ENCODE assay signal across 10 cellular contexts in the genomic region with DNA sequence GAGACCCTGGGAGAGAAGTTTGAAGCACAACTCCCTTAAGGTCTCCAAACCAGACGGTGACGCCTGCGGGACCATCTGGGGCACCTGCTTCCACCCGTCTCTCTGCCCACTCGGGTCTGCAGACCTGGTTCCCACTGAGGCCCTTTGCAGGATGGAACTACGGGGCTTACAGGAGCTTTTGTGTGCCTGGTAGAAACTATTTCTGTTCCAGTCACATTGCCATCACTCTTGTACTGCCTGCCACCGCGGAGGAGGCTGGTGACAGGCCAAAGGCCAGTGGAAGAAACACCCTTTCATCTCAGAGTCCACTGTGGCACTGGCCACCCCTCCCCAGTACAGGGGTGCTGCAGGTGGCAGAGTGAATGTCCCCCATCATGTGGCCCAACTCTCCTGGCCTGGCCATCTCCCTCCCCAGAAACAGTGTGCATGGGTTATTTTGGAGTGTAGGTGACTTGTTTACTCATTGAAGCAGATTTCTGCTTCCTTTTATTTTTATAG. TPM values are rescaled to one million over a fixed set of nuclear protein-coding genes. Genes with fewer than 3 reads are reported as not detected.
DNase-seq lines count a peak whose midpoint lies in the region; ATAC-seq and TF ChIP-seq lines count a peak whose summit lies in the region.
"Had no signal": no experiment of that assay in that cellular context is flagged by ENCODE, and none has a peak within 500 bp of the region (broad histone marks: within the 10 kb centered on the region; RNA-seq: fewer than 3 reads in every experiment).

No MANE protein-coding gene starts in this region.

- H3K4me3 ChIP-seq in BLaER1, result no peak overlapping the region
- peak overlapping the region in 1 of 4 donors; percentile 32 for H3K4me3 ChIP-seq in Peyer's patch
- H3K4me3 ChIP-seq in duodenal mucosa (ENCODE audit: low read depth in 1 of 2, low read length in 2 of 2), result peak overlapping the region in 1 of 2 donors; percentile 35
- no peak overlapping the region for H3K4me3 ChIP-seq in neuronal stem cell (ENCODE audit: low read length in 2 of 2)
- no peak overlapping the region for H3K4me3 ChIP-seq in Karpas-422 (ENCODE audit: low read length)

- ATAC-seq in HG02840 (IDR thresholded peaks at IDR 0.05; ENCODE audit: low FRiP score, unreplicated experiment), result no peak

- peak overlapping the region; percentile 85 for H2BK12ac ChIP-seq in neuronal stem cell (ENCODE audit: low read length)

- H2BK15ac ChIP-seq in neuronal stem cell (ENCODE audit: low read length), result peak overlapping the region; percentile 98

- H2AK5ac ChIP-seq in neuronal stem cell (ENCODE audit: low read depth, low read length), result peak overlapping the region; percentile 72

- no peaks in the 10 kb centered on the region for H3K36me3 ChIP-seq in BLaER1
- no peaks in the 10 kb centered on the region for H3K36me3 ChIP-seq in Peyer's patch
- H3K36me3 ChIP-seq in duodenal mucosa (ENCODE audit: control insufficient read depth in 1 of 2, insufficient read depth in 2 of 2, low read length in 2 of 2), result no peaks in the 10 kb centered on the region
- no peaks in the 10 kb centered on the region for H3K36me3 ChIP-seq in neuronal stem cell (replicated peaks in 1 of 2; ENCODE audit: control insufficient read depth in 2 of 2, insufficient read depth in 2 of 2, low read length in 2 of 2)
- H3K36me3 ChIP-seq in Karpas-422 (ENCODE audit: insufficient read depth, low read length), result no peaks in the 10 kb centered on the region

- no peaks in the 10 kb centered on the region for H3K9me2 ChIP-seq in Karpas-422 (replicated peaks; ENCODE audit: insufficient read depth, low read length)

- H4K20me1 ChIP-seq in BLaER1 (no peaks in the 10 kb centered on the region), Karpas-422 (ENCODE audit: insufficient read depth, low read depth, low read length) (no peaks in the 10 kb centered on the region)

- peak overlapping the region; percentile 79 for H4K91ac ChIP-seq in neuronal stem cell (ENCODE audit: low read depth, low read length, poor library complexity)

- no peak for TF ChIP-seq POLR2A in Peyer's patch (IDR thresholded peaks at IDR 0.05)

- peak overlapping the region; percentile 96 for H2AFZ ChIP-seq in neuronal stem cell (ENCODE audit: low read length)
- H2AFZ ChIP-seq in Karpas-422 (ENCODE audit: low read length), result no peak overlapping the region

- no peak overlapping the region for H3K23ac ChIP-seq in neuronal stem cell (ENCODE audit: low read depth, low read length, poor library complexity)

- peak overlapping the region; percentile 65 for H3K4me2 ChIP-seq in BLaER1
- H3K4me2 ChIP-seq in neuronal stem cell (ENCODE audit: insufficient read depth, low read length, poor library complexity, severe bottlenecking), result no peak overlapping the region
- H3K4me2 ChIP-seq in Karpas-422 (ENCODE audit: low read depth, low read length, poor library complexity, severe bottlenecking), result no peak overlapping the region

- H3K27me3 ChIP-seq in BLaER1 (peaks cover 4% of the 10 kb centered on the region; the same call in 1 of the 2 replicates), Peyer's patch (no peaks in the 10 kb centered on the region), duodenal mucosa (ENCODE audit: control insufficient read depth in 1 of 2, insufficient read depth in 2 of 2, low read length in 2 of 2) (no peaks in the 10 kb centered on the region), neuronal stem cell (ENCODE audit: control insufficient read depth in 3 of 3, insufficient read depth in 3 of 3, low read depth in 1 of 3, low read length in 3 of 3) (no peaks in the 10 kb centered on the region), Karpas-422 (ENCODE audit: low read length) (no peaks in the 10 kb centered on the region)

- H3K18ac ChIP-seq in neuronal stem cell (ENCODE audit: low read length), result no peak overlapping the region

- H2BK120ac ChIP-seq in neuronal stem cell (ENCODE audit: low read depth, low read length), result no peak overlapping the region

- TF ChIP-seq CTCF in Peyer's patch (IDR thresholded peaks at IDR 0.05), result no peak

- H3K79me1 ChIP-seq in neuronal stem cell (ENCODE audit: low read depth, low read length), result no peaks in the 10 kb centered on the region

- H3K9ac ChIP-seq in BLaER1, result no peak overlapping the region
- peak overlapping the region; percentile 22 to 29 for H3K9ac ChIP-seq in duodenal mucosa (ENCODE audit: low read depth in 1 of 2, low read length in 2 of 2)
- H3K9ac ChIP-seq in neuronal stem cell (ENCODE audit: low read depth, low read length, poor library complexity), result no peak overlapping the region
- no peak overlapping the region for H3K9ac ChIP-seq in Karpas-422 (ENCODE audit: low read length)

- no CpG with 5 or more reads among the region's 8 CpGs for WGBS in neuronal stem cell (ENCODE audit: extremely low coverage in 2 of 2, insufficient read length in 2 of 2, insufficient replicate concordance in 1 of 2), 2 donors

- H4K8ac ChIP-seq in neuronal stem cell (ENCODE audit: low read depth, low read length), result no peak overlapping the region

- H3K4ac ChIP-seq in neuronal stem cell (ENCODE audit: low read length), result no peak overlapping the region

- DNase-seq in Peyer's patch, result peak in 2 of 3 donors; percentile 64 to 68
- DNase-seq in neuronal stem cell (ENCODE audit: low spot score), result no peak
- DNase-seq in epidermal melanocyte (ENCODE audit: insufficient read length, low spot score), result no peak
- no peak for DNase-seq in Karpas-422
- DNase-seq in NAMALWA (ENCODE audit: low spot score), result no peak
- DNase-seq: cortex of kidney had no signal

- H3K9me3 ChIP-seq in BLaER1, result no peaks in the 10 kb centered on the region
- no peaks in the 10 kb centered on the region for H3K9me3 ChIP-seq in Peyer's patch
- no peaks in the 10 kb centered on the region for H3K9me3 ChIP-seq in duodenal mucosa (ENCODE audit: control insufficient read depth in 1 of 2, low read length in 2 of 2)
- no peaks in the 10 kb centered on the region for H3K9me3 ChIP-seq in neuronal stem cell (replicated peaks in 1 of 2; ENCODE audit: control insufficient read depth in 2 of 2, insufficient read depth in 1 of 2, low read depth in 1 of 2, low read length in 2 of 2)
- H3K9me3 ChIP-seq in Karpas-422 (ENCODE audit: low read length), result no peaks in the 10 kb centered on the region

- no peak overlapping the region for H3K14ac ChIP-seq in neuronal stem cell (ENCODE audit: low read length)

- H3K27ac ChIP-seq in BLaER1, result no peak overlapping the region
- peak overlapping the region in 3 of 4 donors; percentile 17 to 78 (median 61) for H3K27ac ChIP-seq in Peyer's patch
- peak overlapping the region; percentile 39 for H3K27ac ChIP-seq in duodenal mucosa (ENCODE audit: low read depth, low read length)
- no peak overlapping the region for H3K27ac ChIP-seq in neuronal stem cell (replicated peaks; ENCODE audit: low read length)
- H3K27ac ChIP-seq in Karpas-422 (ENCODE audit: low read length), result no peak overlapping the region

- H2BK5ac ChIP-seq in neuronal stem cell (ENCODE audit: low read length), result no peak overlapping the region

- peaks cover 61% of the 10 kb centered on the region for H3K4me1 ChIP-seq in BLaER1
- H3K4me1 ChIP-seq in Peyer's patch, result peaks cover 0 to 19% (median 3%) of the 10 kb centered on the region in 4 donors
- H3K4me1 ChIP-seq in duodenal mucosa (ENCODE audit: control insufficient read depth in 1 of 2, insufficient read depth in 2 of 2, low read length in 2 of 2), result peaks cover 9 to 10% of the 10 kb centered on the region in 2 donors
- peaks cover 15 to 24% of the 10 kb centered on the region in 2 donors for H3K4me1 ChIP-seq in neuronal stem cell (ENCODE audit: control insufficient read depth in 2 of 2, insufficient read depth in 1 of 2, low read depth in 1 of 2, low read length in 2 of 2)
- H3K4me1 ChIP-seq in Karpas-422 (ENCODE audit: low read length), result peaks cover 3% of the 10 kb centered on the region

- no peaks in the 10 kb centered on the region for H3K79me2 ChIP-seq in Karpas-422 (ENCODE audit: low read length)

RNA-seq across cellular contexts. Expression of gene SERPINE1, which starts 10.8 kb away (rescaled TPM):
- total RNA-seq in Peyer's patch, result 1 to 10 TPM; 2.4 to 8.3 (median 3.3) TPM
- polyA plus RNA-seq in neuronal stem cell (2013, experiment 1 of 2), result 2.3 TPM
- polyA plus RNA-seq in neuronal stem cell (2013, experiment 2 of 2), result 2.2 TPM
- total RNA-seq in Karpas-422 (2014; rRNA removed; shearing (Covaris generic); ENCODE audit: low replicate concordance), result not detected in 2 replicates

RNA-seq across cellular contexts. Expression of gene AP1S1, which starts 16.6 kb away (rescaled TPM):
- 100 to 1,000 TPM in 2 of 4 donors, 10 to 100 TPM in 2; 53.6 to 136 (median 95.7) TPM for total RNA-seq in Peyer's patch
- polyA plus RNA-seq in neuronal stem cell (2013, experiment 1 of 2), result 50.8 TPM
- 51.6 TPM for polyA plus RNA-seq in neuronal stem cell (2013, experiment 2 of 2)
- total RNA-seq in Karpas-422 (2014; rRNA removed; shearing (Covaris generic); ENCODE audit: low replicate concordance), result 150 and 256 TPM in 2 replicates

RNA-seq across cellular contexts. Expression of gene VGF, which starts 27.7 kb away (rescaled TPM):
- total RNA-seq in Peyer's patch, result under 1 TPM in 1 of 4 donors, not detected in 3; 0.94 TPM
- polyA plus RNA-seq in neuronal stem cell (2013, experiment 1 of 2), result 3.6 TPM
- polyA plus RNA-seq in neuronal stem cell (2013, experiment 2 of 2), result 3.9 TPM
- total RNA-seq in Karpas-422 (2014; rRNA removed; shearing (Covaris generic); ENCODE audit: low replicate concordance), result 0.86 and 1.4 TPM in 2 replicates

RNA-seq across cellular contexts. Expression of gene NAT16, which starts 42.4 kb away (rescaled TPM):
- 1 to 10 TPM in 1 of 4 donors, not detected in 3; 1.0 TPM for total RNA-seq in Peyer's patch
- polyA plus RNA-seq in neuronal stem cell (2013, experiment 1 of 2), result 1.4 TPM
- 1.6 TPM for polyA plus RNA-seq in neuronal stem cell (2013, experiment 2 of 2)
- not detected in 2 replicates for total RNA-seq in Karpas-422 (2014; rRNA removed; shearing (Covaris generic); ENCODE audit: low replicate concordance)
- total RNA-seq: mesenteric fat pad had no signal

RNA-seq across cellular contexts. Expression of gene TRIM56, which starts 52.4 kb away (rescaled TPM):
- 10 to 100 TPM; 19.4 to 43.7 (median 38.3) TPM for total RNA-seq in Peyer's patch
- polyA plus RNA-seq in neuronal stem cell (2013, experiment 1 of 2), result 3.3 TPM
- polyA plus RNA-seq in neuronal stem cell (2013, experiment 2 of 2), result 3.7 TPM
- total RNA-seq in Karpas-422 (2014; rRNA removed; shearing (Covaris generic); ENCODE audit: low replicate concordance), result 8.1 and 14.0 TPM in 2 replicates

Comparison
In these comparisons a context has a peak if more than half of its experiments do, and no peak if none do; other contexts are left out.
1. H3K27ac ChIP-seq: peak in Peyer's patch (3 of 4) and duodenal mucosa (single experiment); none in BLaER1 (single experiment), neuronal stem cell (single experiment) and Karpas-422 (single experiment).
2. H3K9ac ChIP-seq: peak in duodenal mucosa (2 of 2); none in BLaER1 (single experiment), neuronal stem cell (single experiment) and Karpas-422 (single experiment).
3. DNase-seq: peak in Peyer's patch (2 of 3); none in neuronal stem cell (single experiment), epidermal melanocyte (single experiment), Karpas-422 (single experiment) and NAMALWA (single experiment).